ENCODE assay signal across 8 cellular contexts in genomic region chr20:33489495-33490022, GRCh38. TPM values are rescaled to one million over a fixed set of nuclear protein-coding genes. Genes with fewer than 3 reads are reported as not detected.
DNase-seq lines count a peak whose midpoint lies in the region; ATAC-seq, FAIRE-seq and TF ChIP-seq lines count a peak whose summit lies in the region.

No MANE protein-coding gene starts in this region.

- FAIRE-seq in urothelium cell line (lab: Jason Lieb, UNC), result peak; percentile 86

- H3K27ac ChIP-seq in right atrium auricular region (peak overlapping the region; percentile 89 to 92), psoas muscle (peak overlapping the region; percentile 89)

- ATAC-seq in GM18498 (IDR thresholded peaks at IDR 0.05; ENCODE audit: unreplicated experiment) (peak; percentile 95), HG02885 (IDR thresholded peaks at IDR 0.05; ENCODE audit: poor library complexity, unreplicated experiment) (peak; percentile 94), psoas muscle (peak; percentile 98 to 99 (median 98))

- no peak for TF ChIP-seq CTCF in right atrium auricular region (IDR thresholded peaks at IDR 0.05)
- no peak for TF ChIP-seq CTCF in psoas muscle (IDR thresholded peaks at IDR 0.05)

- peak overlapping the region; percentile 87 for H3K4me3 Mint-ChIP-seq in T-helper 1 cell treated with Interleukin-12 subunit alpha and Interleukin-12 subunit beta and Interleukin-4 antibody, amounts not matched to agents 30 μg/mL and 1 μg/mL, for 36 hours

- H3K27me3 Mint-ChIP-seq in T-helper 1 cell treated with Interleukin-12 subunit alpha and Interleukin-12 subunit beta and Interleukin-4 antibody, amounts not matched to agents 30 μg/mL and 1 μg/mL, for 36 hours (ENCODE audit: low read depth), result no peaks in the 10 kb centered on the region

- H3K4me3 ChIP-seq in right atrium auricular region (peak overlapping the region; percentile 44 to 78), psoas muscle (peak overlapping the region; percentile 79)

- H3K4me1 ChIP-seq in right atrium auricular region (peaks cover 0 to 25% of the 10 kb centered on the region in 2 donors), psoas muscle (peaks cover 16% of the 10 kb centered on the region)

- DNase-seq in NCI-H1694 (lab: John Stamatoyannopoulos, UW) (peak; percentile 83), anterior cingulate cortex (lab: John Stamatoyannopoulos, UW) (peak; percentile 82 to 99 (median 98)), right atrium auricular region (ENCODE audit: low spot score) (peak; percentile 98), psoas muscle (peak; percentile 100), urothelium cell line (ENCODE audit: low spot score) (peak; percentile 100)

- no peaks in the 10 kb centered on the region for H3K36me3 Mint-ChIP-seq in T-helper 1 cell treated with Interleukin-12 subunit alpha and Interleukin-12 subunit beta and Interleukin-4 antibody, amounts not matched to agents 30 μg/mL and 1 μg/mL, for 36 hours (ENCODE audit: low read depth)

- 1 to 2% (median 1%) methylated on average over 29 to 36 of the region's 36 CpGs for WGBS in psoas muscle, 3 donors

- H3K27ac Mint-ChIP-seq in T-helper 1 cell treated with Interleukin-12 subunit alpha and Interleukin-12 subunit beta and Interleukin-4 antibody, amounts not matched to agents 30 μg/mL and 1 μg/mL, for 36 hours, result peak overlapping the region; percentile 80

- no peaks in the 10 kb centered on the region for H3K9me3 Mint-ChIP-seq in T-helper 1 cell treated with Interleukin-12 subunit alpha and Interleukin-12 subunit beta and Interleukin-4 antibody, amounts not matched to agents 30 μg/mL and 1 μg/mL, for 36 hours

- H3K9me3 ChIP-seq in right atrium auricular region (no peaks in the 10 kb centered on the region), psoas muscle (no peaks in the 10 kb centered on the region)

- H3K27me3 ChIP-seq in right atrium auricular region (no peaks in the 10 kb centered on the region), psoas muscle (ENCODE audit: insufficient read depth in 3 of 3, low read length in 2 of 3) (no peaks in the 10 kb centered on the region)

- H3K4me1 Mint-ChIP-seq in T-helper 1 cell treated with Interleukin-12 subunit alpha and Interleukin-12 subunit beta and Interleukin-4 antibody, amounts not matched to agents 30 μg/mL and 1 μg/mL, for 36 hours (ENCODE audit: low read depth), result peaks cover 6% of the 10 kb centered on the region

- H3K36me3 ChIP-seq in right atrium auricular region (no peaks in the 10 kb centered on the region), psoas muscle (ENCODE audit: insufficient read depth in 1 of 2, low read depth in 1 of 2) (no peaks in the 10 kb centered on the region)

- intact Hi-C loops in psoas muscle (cut with DNase I), result no loop called here

RNA-seq across cellular contexts. Expression of gene CBFA2T2, which starts 0.3 kb away (rescaled TPM):
- 10 to 100 TPM in 1 of 2 donors, 1 to 10 TPM in 1; 9.8 to 10.4 TPM for total RNA-seq in right atrium auricular region
- 1 to 10 TPM; 7.0 to 9.3 (median 7.7) TPM for total RNA-seq in psoas muscle
- polyA plus RNA-seq in psoas muscle, result 1 to 10 TPM; 3.8 to 6.6 (median 3.9) TPM

RNA-seq across cellular contexts. Expression of gene SNTA1, which starts 46.0 kb away (rescaled TPM):
- 100 to 1,000 TPM; 183 to 295 TPM for total RNA-seq in right atrium auricular region
- total RNA-seq in psoas muscle, result 100 to 1,000 TPM; 102 to 150 (median 129) TPM
- 100 to 1,000 TPM in 2 of 3 donors, 10 to 100 TPM in 1; 36.6 to 196 (median 165) TPM for polyA plus RNA-seq in psoas muscle

Comparison
In these comparisons a context has a peak if more than half of its experiments do, and no peak if none do; other contexts are left out.
1. Peak in every context shown above with its lines: DNase-seq, ATAC-seq, H3K4me3 ChIP-seq and H3K27ac ChIP-seq.